Comparison of ENCODE assay signal across 26 cellular contexts in the genomic region with DNA sequence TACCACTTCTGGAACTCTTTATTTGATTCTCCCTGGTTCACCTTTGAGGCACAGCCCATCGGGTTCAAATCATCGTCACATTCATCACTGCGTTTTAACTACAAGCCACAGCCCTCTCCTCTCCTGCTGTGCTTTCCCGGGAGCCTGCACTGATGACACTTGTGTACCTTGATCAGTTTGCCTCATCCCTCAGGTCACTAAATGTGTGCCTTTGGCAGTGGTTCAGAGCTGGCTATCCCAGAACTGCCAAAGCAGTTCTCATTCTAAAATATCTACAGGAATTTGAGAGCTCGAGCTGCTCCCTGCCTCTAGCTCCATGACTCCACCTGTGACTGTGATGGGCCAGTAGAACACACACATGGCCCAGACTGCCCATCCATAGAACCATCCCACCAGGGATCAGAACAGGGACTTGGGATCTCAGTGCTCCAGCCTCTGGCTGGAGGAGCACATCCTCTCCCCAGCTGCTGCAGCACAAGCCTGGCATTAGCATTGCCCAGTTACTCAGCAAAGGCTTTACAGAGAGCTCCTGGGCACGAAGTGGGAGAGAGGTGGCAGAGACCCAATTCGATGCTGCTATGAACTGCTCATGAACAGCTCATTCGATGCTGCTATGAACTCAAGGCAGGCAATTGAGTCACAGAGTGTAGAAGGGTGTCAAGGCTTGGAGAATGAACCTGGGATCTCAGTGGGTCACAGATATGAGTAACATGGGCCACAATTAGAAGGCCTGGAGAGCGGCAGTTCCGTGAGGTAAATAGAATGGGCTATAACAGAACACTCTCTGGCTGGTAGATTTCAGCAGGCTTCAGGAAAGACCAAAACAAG. TPM values are rescaled to one million over a fixed set of nuclear protein-coding genes. Genes with fewer than 3 reads are reported as not detected.
"Had no signal": no experiment of that assay in that cellular context is flagged by ENCODE, and none has a peak within 500 bp of the region (broad histone marks: within the 10 kb centered on the region; RNA-seq: fewer than 3 reads in every experiment).

No MANE protein-coding gene starts in this region.

- ATAC-seq: foreskin keratinocyte; heart right ventricle; left lung; natural killer cell; right cardiac atrium; stimulated activated naive CD8-positive, alpha-beta T cell treated with anti-CD3 and anti-CD28 coated beads, Interleukin-15, Interleukin-2, amounts not matched to agents 100 U/mL and 50 U/mL, for 24 hours had no signal

- DNase-seq: activated CD4-positive, alpha-beta memory T cell treated with anti-CD3 and anti-CD28 coated beads for 36 hours; activated CD4-positive, alpha-beta T cell treated with anti-CD3 and anti-CD28 coated beads, Interleukin-2, amount 10 ng/mL, durations not matched to agents 24 days and 14 days; activated CD4-positive, CD25-positive, alpha-beta regulatory T cell treated with anti-CD3 and anti-CD28 coated beads, Interleukin-2, amount 50 U/mL, for 72 hours; activated CD8-positive, alpha-beta memory T cell treated with anti-CD3 and anti-CD28 coated beads, Interleukin-2, amount 50 U/mL, for 48 hours; activated gamma-delta T cell treated with Interleukin-2 at 50 U/mL for 16 hours; activated naive CD4-positive, alpha-beta T cell treated with anti-CD3 and anti-CD28 coated beads, Interleukin-2, amount 50 U/mL, for 16 hours; activated T-cell treated with anti-CD3 and anti-CD28 coated beads, Interleukin-2, amount 50 U/mL, for 24 hours; amniotic stem cell; brain microvascular endothelial cell; cortex of kidney; foreskin keratinocyte; heart right ventricle; kidney glomerular epithelial cell; left lung; mesendoderm; natural killer cell; posterior cingulate gyrus; right cardiac atrium; stimulated activated CD4-positive, alpha-beta T cell treated with anti-CD3 and anti-CD28 coated beads, Interleukin-2, amount 100 ng/mL, for 48 hours; stimulated activated naive CD8-positive, alpha-beta T cell treated with anti-CD3 and anti-CD28 coated beads, Interleukin-15, Interleukin-2, amounts not matched to agents 100 U/mL and 50 U/mL, for 24 hours; T-helper 9 cell; upper lobe of left lung; WERI-Rb-1 had no signal

- H3K9me3 ChIP-seq: left lung, thoracic aorta, upper lobe of left lung had no signal

- H3K27me3 ChIP-seq: brain microvascular endothelial cell, foreskin keratinocyte, heart right ventricle, left lung, neural progenitor cell, upper lobe of left lung had no signal

- H3K4me2 ChIP-seq: neural progenitor cell had no signal

- H2AFZ ChIP-seq: neural progenitor cell had no signal

- H3K36me3 ChIP-seq: heart right ventricle, left lung, neural progenitor cell, thoracic aorta, upper lobe of left lung, WERI-Rb-1 had no signal

- H3K4me1 ChIP-seq: heart right ventricle, left lung, neural progenitor cell, upper lobe of left lung had no signal

- H3K27ac ChIP-seq: brain microvascular endothelial cell, foreskin keratinocyte, heart right ventricle, left lung, neural progenitor cell, thoracic aorta, upper lobe of left lung, WERI-Rb-1 had no signal

- H3K4me3 ChIP-seq: heart right ventricle, left lung, lung, neural progenitor cell, thoracic aorta, upper lobe of left lung had no signal

RNA-seq across cellular contexts. Expression of a gene that starts 41.9 kb away (rescaled TPM):
- total RNA-seq: activated CD4-positive, alpha-beta memory T cell treated with anti-CD3 and anti-CD28 coated beads for 36 hours; activated CD4-positive, alpha-beta T cell treated with anti-CD3 and anti-CD28 coated beads, Interleukin-2, amount 10 ng/mL, durations not matched to agents 24 days and 14 days; natural killer cell had no signal
